In genomic region chr1:29439615-29440014, GRCh38 we compare ENCODE assay signal across 24 cellular contexts.
"Had no signal": no experiment of that assay in that cellular context is flagged by ENCODE, and none has a peak within 500 bp of the region (broad histone marks: within the 10 kb centered on the region; RNA-seq: fewer than 3 reads in every experiment).

No MANE protein-coding gene starts in this region.

- H3K9me3 ChIP-seq: adrenal gland, Peyer's patch, SJSA1 had no signal

- H3K27ac Mint-ChIP-seq: activated CD8-positive, alpha-beta memory T cell treated with anti-CD3 and anti-CD28 coated beads, Interleukin-2, amount 10 ng/mL, durations not matched to agents 7 days and 5 days; activated naive CD8-positive, alpha-beta T cell treated with anti-CD3 and anti-CD28 coated beads, Interleukin-2, amount 10 ng/mL, durations not matched to agents 7 days and 5 days; activated T-helper 17 cell treated with anti-CD3 and anti-CD28 coated beads, Interleukin-2, amount 50 U/mL, for 72 hours; T-helper 1 cell treated with Interleukin-12 subunit alpha and Interleukin-12 subunit beta and Interleukin-4 antibody, amounts not matched to agents 30 μg/mL and 1 μg/mL, for 36 hours had no signal

- H3K27ac ChIP-seq: adrenal gland, Peyer's patch, RWPE1, SJSA1 had no signal

- H3K4me3 Mint-ChIP-seq: activated CD8-positive, alpha-beta memory T cell treated with anti-CD3 and anti-CD28 coated beads, Interleukin-2, amount 10 ng/mL, durations not matched to agents 7 days and 5 days; activated naive CD8-positive, alpha-beta T cell treated with anti-CD3 and anti-CD28 coated beads, Interleukin-2, amount 10 ng/mL, durations not matched to agents 7 days and 5 days; activated T-helper 17 cell treated with anti-CD3 and anti-CD28 coated beads, Interleukin-2, amount 50 U/mL, for 72 hours; T-helper 1 cell treated with Interleukin-12 subunit alpha and Interleukin-12 subunit beta and Interleukin-4 antibody, amounts not matched to agents 30 μg/mL and 1 μg/mL, for 36 hours had no signal

- H3K9me3 Mint-ChIP-seq: activated naive CD8-positive, alpha-beta T cell treated with anti-CD3 and anti-CD28 coated beads, Interleukin-2, amount 10 ng/mL, durations not matched to agents 7 days and 5 days; activated T-helper 17 cell treated with anti-CD3 and anti-CD28 coated beads, Interleukin-2, amount 50 U/mL, for 72 hours; T-helper 1 cell treated with Interleukin-12 subunit alpha and Interleukin-12 subunit beta and Interleukin-4 antibody, amounts not matched to agents 30 μg/mL and 1 μg/mL, for 36 hours had no signal

- H3K36me3 ChIP-seq: adrenal gland, Peyer's patch, SJSA1 had no signal

- DNase-seq: activated CD4-positive, alpha-beta T cell treated with anti-CD3 and anti-CD28 coated beads for 48 hours; activated CD4-positive, alpha-beta T cell treated with anti-CD3 and anti-CD28 coated beads, Interleukin-2, amount 50 U/mL, for 4 hours; activated CD4-positive, CD25-positive, alpha-beta regulatory T cell treated with anti-CD3 and anti-CD28 coated beads, Interleukin-2, amount 50 U/mL, for 72 hours; activated CD8-positive, alpha-beta memory T cell treated with anti-CD3 and anti-CD28 coated beads, Interleukin-2, amount 10 ng/mL, durations not matched to agents 7 days and 5 days; activated naive CD4-positive, alpha-beta T cell treated with anti-CD3 and anti-CD28 coated beads, Interleukin-2, amount 50 U/mL, for 16 hours; activated naive CD8-positive, alpha-beta T cell treated with anti-CD3 and anti-CD28 coated beads, Interleukin-2, amount 10 ng/mL, durations not matched to agents 7 days and 5 days; activated T-cell treated with anti-CD3 and anti-CD28 coated beads for 4 hours; activated T-cell treated with anti-CD3 and anti-CD28 coated beads, Interleukin-2, amount 50 U/mL, for 48 hours; anterior cingulate cortex; caudate nucleus; KG1; NCI-H1092; NCI-H1417; NCI-H2029; NCI-H2107; NCI-H510A treated with DMSO at 0.1 percent for 48 hours; Peyer's patch; SHP77 had no signal

- H3K4me3 ChIP-seq: adrenal gland, Peyer's patch, SJSA1 had no signal

- H3K4me1 Mint-ChIP-seq: activated CD8-positive, alpha-beta memory T cell treated with anti-CD3 and anti-CD28 coated beads, Interleukin-2, amount 10 ng/mL, durations not matched to agents 7 days and 5 days; activated naive CD8-positive, alpha-beta T cell treated with anti-CD3 and anti-CD28 coated beads, Interleukin-2, amount 10 ng/mL, durations not matched to agents 7 days and 5 days; activated T-helper 17 cell treated with anti-CD3 and anti-CD28 coated beads, Interleukin-2, amount 50 U/mL, for 72 hours had no signal

- H3K36me3 Mint-ChIP-seq: activated CD8-positive, alpha-beta memory T cell treated with anti-CD3 and anti-CD28 coated beads, Interleukin-2, amount 10 ng/mL, durations not matched to agents 7 days and 5 days; activated naive CD8-positive, alpha-beta T cell treated with anti-CD3 and anti-CD28 coated beads, Interleukin-2, amount 10 ng/mL, durations not matched to agents 7 days and 5 days had no signal

- H3K27me3 ChIP-seq: Peyer's patch had no signal

- H3K4me1 ChIP-seq: adrenal gland, Peyer's patch, SJSA1 had no signal

- ATAC-seq: activated CD8-positive, alpha-beta memory T cell treated with anti-CD3 and anti-CD28 coated beads, Interleukin-2, amount 10 ng/mL, durations not matched to agents 7 days and 5 days; activated T-helper 17 cell treated with anti-CD3 and anti-CD28 coated beads, Interleukin-2, amount 50 U/mL, for 72 hours; SK-N-SH treated with all-trans-retinoic acid at 6 μM for 48 hours had no signal
